Comparison of ENCODE assay signal across 1 cellular context in the genomic region with DNA sequence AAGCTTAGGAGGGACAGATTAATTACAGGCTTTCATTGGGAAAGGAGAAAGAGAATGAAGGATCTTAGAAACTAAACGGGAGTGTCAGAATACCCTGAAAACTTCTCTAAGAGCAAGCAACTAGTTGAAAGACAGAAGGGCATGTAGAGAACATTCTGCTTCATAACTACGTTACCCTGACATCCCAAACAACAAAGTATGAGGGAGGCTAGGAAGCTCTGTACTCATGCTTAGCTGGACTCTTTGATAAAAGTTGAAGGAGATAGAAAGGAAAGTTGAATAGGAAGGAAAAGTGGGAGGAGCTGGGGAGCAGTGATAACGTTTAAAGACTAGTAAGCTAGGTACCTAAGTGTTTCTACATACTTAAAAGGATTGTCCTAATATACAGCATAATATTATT.
TF ChIP-seq lines count a peak whose summit lies in the region.

No MANE protein-coding gene starts in this region.

TF ChIP-seq in WTC11, 78 proteins besides CTCF, POLR2A, EP300 and RAD21 (continued from another document):
- TF ChIP-seq AFF4 (CRISPR knock-in tag; IDR thresholded peaks at IDR 0.05; ENCODE audit: borderline replicate concordance), result no peak
- no peak for TF ChIP-seq NFATC4 (CRISPR knock-in tag; IDR thresholded peaks at IDR 0.05)
- no peak for TF ChIP-seq ATF6 (CRISPR knock-in tag; IDR thresholded peaks at IDR 0.05)
- no peak for TF ChIP-seq ZNF423 (CRISPR knock-in tag; IDR thresholded peaks at IDR 0.05)
- TF ChIP-seq SMAD3 (CRISPR knock-in tag; IDR thresholded peaks at IDR 0.05; ENCODE audit: borderline replicate concordance), result no peak
- TF ChIP-seq MYBL2 (CRISPR knock-in tag; IDR thresholded peaks at IDR 0.05), result no peak
- no peak for TF ChIP-seq ZNF512 (CRISPR knock-in tag; IDR thresholded peaks at IDR 0.05; ENCODE audit: borderline replicate concordance)
- no peak for TF ChIP-seq FOXP1 (CRISPR knock-in tag; IDR thresholded peaks at IDR 0.05; ENCODE audit: borderline replicate concordance)
- TF ChIP-seq, protein P1, sequence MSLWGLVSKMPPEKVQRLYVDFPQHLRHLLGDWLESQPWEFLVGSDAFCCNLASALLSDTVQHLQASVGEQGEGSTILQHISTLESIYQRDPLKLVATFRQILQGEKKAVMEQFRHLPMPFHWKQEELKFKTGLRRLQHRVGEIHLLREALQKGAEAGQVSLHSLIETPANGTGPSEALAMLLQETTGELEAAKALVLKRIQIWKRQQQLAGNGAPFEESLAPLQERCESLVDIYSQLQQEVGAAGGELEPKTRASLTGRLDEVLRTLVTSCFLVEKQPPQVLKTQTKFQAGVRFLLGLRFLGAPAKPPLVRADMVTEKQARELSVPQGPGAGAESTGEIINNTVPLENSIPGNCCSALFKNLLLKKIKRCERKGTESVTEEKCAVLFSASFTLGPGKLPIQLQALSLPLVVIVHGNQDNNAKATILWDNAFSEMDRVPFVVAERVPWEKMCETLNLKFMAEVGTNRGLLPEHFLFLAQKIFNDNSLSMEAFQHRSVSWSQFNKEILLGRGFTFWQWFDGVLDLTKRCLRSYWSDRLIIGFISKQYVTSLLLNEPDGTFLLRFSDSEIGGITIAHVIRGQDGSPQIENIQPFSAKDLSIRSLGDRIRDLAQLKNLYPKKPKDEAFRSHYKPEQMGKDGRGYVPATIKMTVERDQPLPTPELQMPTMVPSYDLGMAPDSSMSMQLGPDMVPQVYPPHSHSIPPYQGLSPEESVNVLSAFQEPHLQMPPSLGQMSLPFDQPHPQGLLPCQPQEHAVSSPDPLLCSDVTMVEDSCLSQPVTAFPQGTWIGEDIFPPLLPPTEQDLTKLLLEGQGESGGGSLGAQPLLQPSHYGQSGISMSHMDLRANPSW (CRISPR knock-in tag; conservative IDR thresholded peaks at IDR 0.05; ENCODE audit: low read depth), result no peak
- TF ChIP-seq NR1H2 (CRISPR knock-in tag; IDR thresholded peaks at IDR 0.05), result no peak
- no peak for TF ChIP-seq ZSCAN18 (CRISPR knock-in tag; IDR thresholded peaks at IDR 0.05)
- TF ChIP-seq, protein P2, sequence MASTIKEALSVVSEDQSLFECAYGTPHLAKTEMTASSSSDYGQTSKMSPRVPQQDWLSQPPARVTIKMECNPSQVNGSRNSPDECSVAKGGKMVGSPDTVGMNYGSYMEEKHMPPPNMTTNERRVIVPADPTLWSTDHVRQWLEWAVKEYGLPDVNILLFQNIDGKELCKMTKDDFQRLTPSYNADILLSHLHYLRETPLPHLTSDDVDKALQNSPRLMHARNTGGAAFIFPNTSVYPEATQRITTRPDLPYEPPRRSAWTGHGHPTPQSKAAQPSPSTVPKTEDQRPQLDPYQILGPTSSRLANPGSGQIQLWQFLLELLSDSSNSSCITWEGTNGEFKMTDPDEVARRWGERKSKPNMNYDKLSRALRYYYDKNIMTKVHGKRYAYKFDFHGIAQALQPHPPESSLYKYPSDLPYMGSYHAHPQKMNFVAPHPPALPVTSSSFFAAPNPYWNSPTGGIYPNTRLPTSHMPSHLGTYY (CRISPR knock-in tag; IDR thresholded peaks at IDR 0.05), result no peak
- TF ChIP-seq, protein P3, sequence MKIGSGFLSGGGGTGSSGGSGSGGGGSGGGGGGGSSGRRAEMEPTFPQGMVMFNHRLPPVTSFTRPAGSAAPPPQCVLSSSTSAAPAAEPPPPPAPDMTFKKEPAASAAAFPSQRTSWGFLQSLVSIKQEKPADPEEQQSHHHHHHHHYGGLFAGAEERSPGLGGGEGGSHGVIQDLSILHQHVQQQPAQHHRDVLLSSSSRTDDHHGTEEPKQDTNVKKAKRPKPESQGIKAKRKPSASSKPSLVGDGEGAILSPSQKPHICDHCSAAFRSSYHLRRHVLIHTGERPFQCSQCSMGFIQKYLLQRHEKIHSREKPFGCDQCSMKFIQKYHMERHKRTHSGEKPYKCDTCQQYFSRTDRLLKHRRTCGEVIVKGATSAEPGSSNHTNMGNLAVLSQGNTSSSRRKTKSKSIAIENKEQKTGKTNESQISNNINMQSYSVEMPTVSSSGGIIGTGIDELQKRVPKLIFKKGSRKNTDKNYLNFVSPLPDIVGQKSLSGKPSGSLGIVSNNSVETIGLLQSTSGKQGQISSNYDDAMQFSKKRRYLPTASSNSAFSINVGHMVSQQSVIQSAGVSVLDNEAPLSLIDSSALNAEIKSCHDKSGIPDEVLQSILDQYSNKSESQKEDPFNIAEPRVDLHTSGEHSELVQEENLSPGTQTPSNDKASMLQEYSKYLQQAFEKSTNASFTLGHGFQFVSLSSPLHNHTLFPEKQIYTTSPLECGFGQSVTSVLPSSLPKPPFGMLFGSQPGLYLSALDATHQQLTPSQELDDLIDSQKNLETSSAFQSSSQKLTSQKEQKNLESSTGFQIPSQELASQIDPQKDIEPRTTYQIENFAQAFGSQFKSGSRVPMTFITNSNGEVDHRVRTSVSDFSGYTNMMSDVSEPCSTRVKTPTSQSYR (CRISPR knock-in tag; IDR thresholded peaks at IDR 0.05), result no peak
